26 cellular contexts compared by ENCODE assay signal in genomic region chr5:3024976-3025375, GRCh38.
"Had no signal": no experiment of that assay in that cellular context is flagged by ENCODE, and none has a peak within 500 bp of the region (broad histone marks: within the 10 kb centered on the region; RNA-seq: fewer than 3 reads in every experiment).

No MANE protein-coding gene starts in this region.

- H3K9me3 Mint-ChIP-seq: mesothelial cell of epicardium, nephron progenitor cell had no signal

- H3K4me1 Mint-ChIP-seq: naive B cell; natural killer cell; stimulated activated memory B cell treated with anti-CD40 and anti-IgM and Interleukin-4, amounts not matched to agents 10 μg/mL and 1 μg/mL and 100 μg/mL, for 72 hours; stimulated activated naive CD8-positive, alpha-beta T cell treated with anti-CD3 and anti-CD28 coated beads, Interleukin-15, amount 100 ng/mL, for 72 hours had no signal

- H3K27ac Mint-ChIP-seq: mesothelial cell of epicardium; naive B cell; natural killer cell; nephron progenitor cell; progenitor cell of endocrine pancreas; stimulated activated memory B cell treated with anti-CD40 and anti-IgM and Interleukin-4, amounts not matched to agents 10 μg/mL and 1 μg/mL and 100 μg/mL, for 72 hours; stimulated activated naive CD8-positive, alpha-beta T cell treated with anti-CD3 and anti-CD28 coated beads, Interleukin-15, amount 100 ng/mL, for 72 hours had no signal

- H3K27me3 Mint-ChIP-seq: naive B cell; stimulated activated memory B cell treated with anti-CD40 and anti-IgM and Interleukin-4, amounts not matched to agents 10 μg/mL and 1 μg/mL and 100 μg/mL, for 72 hours; stimulated activated naive CD8-positive, alpha-beta T cell treated with anti-CD3 and anti-CD28 coated beads, Interleukin-15, amount 100 ng/mL, for 72 hours had no signal

- H3K4me3 Mint-ChIP-seq: mesothelial cell of epicardium; naive B cell; natural killer cell; nephron progenitor cell; stimulated activated memory B cell treated with anti-CD40 and anti-IgM and Interleukin-4, amounts not matched to agents 10 μg/mL and 1 μg/mL and 100 μg/mL, for 72 hours; stimulated activated naive CD8-positive, alpha-beta T cell treated with anti-CD3 and anti-CD28 coated beads, Interleukin-15, amount 100 ng/mL, for 72 hours; type B pancreatic cell had no signal

- ATAC-seq: left cardiac atrium; left lobe of liver; left ventricle myocardium superior; lower lobe of right lung; natural killer cell; right lobe of liver; stimulated activated memory B cell treated with anti-CD40 and anti-IgM and Interleukin-4, amounts not matched to agents 10 μg/mL and 1 μg/mL and 100 μg/mL, for 72 hours; stimulated activated naive CD8-positive, alpha-beta T cell treated with anti-CD3 and anti-CD28 coated beads, Interleukin-15, amount 100 ng/mL, for 72 hours had no signal

- H3K36me3 Mint-ChIP-seq: mesothelial cell of epicardium; naive B cell; natural killer cell; stimulated activated memory B cell treated with anti-CD40 and anti-IgM and Interleukin-4, amounts not matched to agents 10 μg/mL and 1 μg/mL and 100 μg/mL, for 72 hours; type B pancreatic cell had no signal

- DNase-seq: hippocampal formation; kidney glomerular epithelial cell; left cardiac atrium; left ventricle myocardium superior; lower lobe of right lung; mammary epithelial cell; mesenchymal stem cell; naive B cell; natural killer cell; nephron progenitor cell; occipital lobe; ovary; right lobe of liver; stimulated activated CD4-positive, alpha-beta T cell treated with anti-CD3 and anti-CD28 coated beads, Interleukin-1b, Interleukin-23, amount 100 ng/mL, for 48 hours; stimulated activated CD4-positive, alpha-beta T cell treated with anti-CD3 and anti-CD28 coated beads, Interleukin-2, amount 100 ng/mL, for 48 hours; stimulated activated CD4-positive, alpha-beta T cell treated with anti-CD3 and anti-CD28 coated beads, Interleukin-4, amount 100 ng/mL, for 4 hours; stimulated activated CD8-positive, alpha-beta memory T cell treated with anti-CD3 and anti-CD28 coated beads, Interleukin-4, amount 100 ng/mL, for 48 hours; stimulated activated naive CD4-positive, alpha-beta T cell treated with Interleukin-2 at 50 U/mL for 16 hours; stimulated activated naive CD8-positive, alpha-beta T cell treated with anti-CD3 and anti-CD28 coated beads, Interleukin-15, amount 100 ng/mL, for 72 hours; substantia nigra; uterus had no signal
